Comparison of ENCODE assay signal across 1 cellular context in the genomic region with DNA sequence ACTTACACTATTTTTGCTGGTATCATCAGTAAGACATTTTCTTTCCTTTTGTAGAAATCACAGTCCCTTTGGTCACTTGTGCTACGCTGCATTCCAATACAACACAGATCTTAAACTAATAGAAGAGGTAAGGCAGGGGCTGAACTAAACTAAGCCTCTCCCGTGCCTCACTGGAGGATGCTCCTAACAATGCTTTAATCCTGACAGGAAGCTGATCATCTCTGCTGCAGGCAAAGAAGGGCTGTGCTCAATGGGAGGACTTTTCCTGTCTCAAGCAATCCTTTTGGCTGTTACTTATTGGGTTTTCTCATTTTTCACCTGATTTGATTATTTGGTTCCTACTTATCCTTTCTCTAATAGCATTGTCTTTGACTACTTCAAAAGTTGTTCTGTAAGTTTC.
TF ChIP-seq lines count a peak whose summit lies in the region.

No MANE protein-coding gene starts in this region.

TF ChIP-seq in IMR-90, 13 proteins besides CTCF, POLR2A, EP300 and RAD21 (continued from another document):
- TF ChIP-seq, protein P1, sequence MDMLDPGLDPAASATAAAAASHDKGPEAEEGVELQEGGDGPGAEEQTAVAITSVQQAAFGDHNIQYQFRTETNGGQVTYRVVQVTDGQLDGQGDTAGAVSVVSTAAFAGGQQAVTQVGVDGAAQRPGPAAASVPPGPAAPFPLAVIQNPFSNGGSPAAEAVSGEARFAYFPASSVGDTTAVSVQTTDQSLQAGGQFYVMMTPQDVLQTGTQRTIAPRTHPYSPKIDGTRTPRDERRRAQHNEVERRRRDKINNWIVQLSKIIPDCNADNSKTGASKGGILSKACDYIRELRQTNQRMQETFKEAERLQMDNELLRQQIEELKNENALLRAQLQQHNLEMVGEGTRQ (IDR thresholded peaks at IDR 0.05; ENCODE audit: low read depth, low read length), result no peak
- TF ChIP-seq MAZ (IDR thresholded peaks at IDR 0.05; ENCODE audit: borderline replicate concordance, low read depth, low read length) (no peak), CHD1 (IDR thresholded peaks at IDR 0.05; ENCODE audit: low read depth, low read length) (no peak), CEBPB (IDR thresholded peaks at IDR 0.05; ENCODE audit: low read depth, low read length) (no peak), SMC3 (IDR thresholded peaks at IDR 0.05; ENCODE audit: low read depth, low read length) (no peak), MAFK (IDR thresholded peaks at IDR 0.05; ENCODE audit: low read depth, low read length) (no peak), MXI1 (IDR thresholded peaks at IDR 0.05; ENCODE audit: borderline replicate concordance, low read depth, low read length) (no peak), NFE2L2 (IDR thresholded peaks at IDR 0.05; ENCODE audit: low read depth, low read length) (no peak)
- TF ChIP-seq, protein P2, sequence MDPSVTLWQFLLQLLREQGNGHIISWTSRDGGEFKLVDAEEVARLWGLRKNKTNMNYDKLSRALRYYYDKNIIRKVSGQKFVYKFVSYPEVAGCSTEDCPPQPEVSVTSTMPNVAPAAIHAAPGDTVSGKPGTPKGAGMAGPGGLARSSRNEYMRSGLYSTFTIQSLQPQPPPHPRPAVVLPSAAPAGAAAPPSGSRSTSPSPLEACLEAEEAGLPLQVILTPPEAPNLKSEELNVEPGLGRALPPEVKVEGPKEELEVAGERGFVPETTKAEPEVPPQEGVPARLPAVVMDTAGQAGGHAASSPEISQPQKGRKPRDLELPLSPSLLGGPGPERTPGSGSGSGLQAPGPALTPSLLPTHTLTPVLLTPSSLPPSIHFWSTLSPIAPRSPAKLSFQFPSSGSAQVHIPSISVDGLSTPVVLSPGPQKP (IDR thresholded peaks at IDR 0.05; ENCODE audit: borderline replicate concordance, low read depth, low read length), result no peak
